ENCODE assay signal across 9 cellular contexts in genomic region chr1:36175137-36176095, GRCh38. TPM values are rescaled to one million over a fixed set of nuclear protein-coding genes. Genes with fewer than 3 reads are reported as not detected.
DNase-seq lines count a peak whose midpoint lies in the region; FAIRE-seq and TF ChIP-seq lines count a peak whose summit lies in the region.
"Had no signal": no experiment of that assay in that cellular context is flagged by ENCODE, and none has a peak within 500 bp of the region (broad histone marks: within the 10 kb centered on the region; RNA-seq: fewer than 3 reads in every experiment).

No MANE protein-coding gene starts in this region.

- H3K36me3 ChIP-seq in HUES6 (ENCODE audit: control insufficient read depth, insufficient read depth, low read length): peaks cover 66% of the 10 kb centered on the region

- no peak overlapping the region for H3K4me3 ChIP-seq in AG10803 (ENCODE audit: low read length)
- H3K4me3 ChIP-seq in HUES6 (ENCODE audit: low read depth, low read length): peak overlapping the region; percentile 40
- H3K4me3 ChIP-seq in cardiac fibroblast (replicated peaks in 1 of 2; ENCODE audit: low read depth in 2 of 2, low read length in 2 of 2): no peak overlapping the region

- no peaks in the 10 kb centered on the region for H3K27me3 ChIP-seq in HUES6 (ENCODE audit: control insufficient read depth, insufficient read depth, low read length)

- no peaks in the 10 kb centered on the region for H3K9me3 ChIP-seq in HUES6 (ENCODE audit: control insufficient read depth, insufficient read depth, low read depth, low read length)

- peak overlapping the region; percentile 9 for H3K9ac ChIP-seq in HUES6 (ENCODE audit: low read length)

- no peak overlapping the region for H3K27ac ChIP-seq in HUES6 (ENCODE audit: low read depth, low read length)

- peaks cover 42% of the 10 kb centered on the region for H3K4me1 ChIP-seq in HUES6 (ENCODE audit: control insufficient read depth, insufficient read depth, low read length)

- TF ChIP-seq CTCF in AG10803 (conservative IDR thresholded peaks at IDR 0.05; ENCODE audit: low read length): no peak
- no peak for TF ChIP-seq CTCF in cardiac fibroblast (IDR thresholded peaks at IDR 0.05; ENCODE audit: low read depth, low read length)
- TF ChIP-seq CTCF in D721Med (IDR thresholded peaks at IDR 0.05; ENCODE audit: insufficient read depth, missing control alignments): no peak

- no peak for FAIRE-seq in D721Med (lab: Jason Lieb, UNC)
- FAIRE-seq: colon had no signal

- DNase-seq in AG10803 (ENCODE audit: low read depth): peak; percentile 48
- peak; percentile 53 to 80 for DNase-seq in cardiac fibroblast (ENCODE audit: low read depth in 2 of 2)
- peak; percentile 58 to 69 for DNase-seq in lung microvascular endothelial cell (ENCODE audit: low read depth in 2 of 2)
- no peak for DNase-seq in D721Med (ENCODE audit: insufficient read length, low spot score)
- DNase-seq in COLO829 (ENCODE audit: low spot score): no peak
- no peak for DNase-seq in stimulated activated CD4-positive, alpha-beta T cell treated with anti-CD3 and anti-CD28 coated beads, Interleukin-15, amount 100 ng/mL, for 24 hours
- no peak for DNase-seq in glomerular visceral epithelial cell (ENCODE audit: extremely low spot score)

RNA-seq across cellular contexts. Expression of gene MAP7D1, which starts 19.5 kb away (rescaled TPM):
- total RNA-seq in lung microvascular endothelial cell: 42.7 and 44.2 TPM in 2 replicates

RNA-seq across cellular contexts. Expression of gene TRAPPC3, which starts 26.1 kb away (rescaled TPM):
- total RNA-seq in lung microvascular endothelial cell: 72.1 and 85.3 TPM in 2 replicates

RNA-seq across cellular contexts. Expression of gene THRAP3, which starts 48.8 kb away (rescaled TPM):
- total RNA-seq in lung microvascular endothelial cell: 104 and 113 TPM in 2 replicates

RNA-seq across cellular contexts. Expression of gene COL8A2, which starts 50.4 kb away (rescaled TPM):
- 0.44 and 1.6 TPM in 2 replicates for total RNA-seq in lung microvascular endothelial cell

Comparison
In these comparisons a context has a peak if more than half of its experiments do, and no peak if none do; other contexts are left out.
1. DNase-seq: peak in AG10803 (single experiment), cardiac fibroblast (2 of 2) and lung microvascular endothelial cell (2 of 2); none in D721Med (single experiment), COLO829 (single experiment), stimulated activated CD4-positive, alpha-beta T cell treated with anti-CD3 and anti-CD28 coated beads, Interleukin-15, amount 100 ng/mL, for 24 hours (single experiment) and glomerular visceral epithelial cell (single experiment).